In the genomic region with DNA sequence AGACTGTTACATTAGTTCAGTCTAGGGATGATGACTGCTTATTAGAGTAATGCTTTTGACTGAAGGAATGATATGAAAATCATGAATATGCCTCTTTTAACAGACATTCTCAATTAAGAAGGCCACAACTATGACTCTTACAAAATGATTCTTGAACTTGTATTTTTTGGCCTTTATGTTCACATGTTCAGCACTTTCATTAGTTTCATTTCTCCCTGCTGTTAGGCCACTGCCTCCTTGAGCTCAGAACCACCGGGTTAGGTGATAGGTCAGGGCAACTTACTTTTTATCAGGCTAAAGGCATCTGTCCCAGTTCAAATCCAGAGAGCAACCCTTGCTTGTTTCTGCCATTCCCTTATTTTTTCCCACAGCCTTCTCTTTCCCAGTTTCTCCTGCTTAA, we compare ENCODE assay signal across 26 cellular contexts.
DNase-seq lines count a peak whose midpoint lies in the region; ATAC-seq, FAIRE-seq and TF ChIP-seq lines count a peak whose summit lies in the region.
"Had no signal": no experiment of that assay in that cellular context is flagged by ENCODE, and none has a peak within 500 bp of the region (broad histone marks: within the 10 kb centered on the region; RNA-seq: fewer than 3 reads in every experiment).

No MANE protein-coding gene starts in this region.

- H3K27me3 Mint-ChIP-seq in HFFc6 (ENCODE audit: insufficient read depth) (no peaks in the 10 kb centered on the region), neural progenitor cell (ENCODE audit: insufficient read depth, low read depth) (no peaks in the 10 kb centered on the region)

- H3K4me3 Mint-ChIP-seq in HFFc6 (no peak overlapping the region), neural progenitor cell (no peak overlapping the region)
- H3K4me3 Mint-ChIP-seq: activated naive CD4-positive, alpha-beta T cell treated with anti-CD3 and anti-CD28 coated beads for 36 hours; activated T-cell treated with anti-CD3 and anti-CD28 coated beads, Interleukin-2, amount 50 U/mL, for 4 hours; CD4-positive, CD25-positive, alpha-beta regulatory T cell; endodermal cell had no signal

- TF ChIP-seq CTCF in A549 (IDR thresholded peaks at IDR 0.05), result no peak
- TF ChIP-seq CTCF in HFFc6 (IDR thresholded peaks at IDR 0.05), result no peak
- no peak for TF ChIP-seq CTCF in choroid plexus epithelial cell (conservative IDR thresholded peaks at IDR 0.05; ENCODE audit: low read depth, low read length)
- no peak for TF ChIP-seq CTCF in neural progenitor cell (IDR thresholded peaks at IDR 0.05)
- TF ChIP-seq CTCF in PC-3 (conservative IDR thresholded peaks at IDR 0.05; ENCODE audit: low read depth, low read length), result no peak

- CTCF ChIA-PET in A549 (lab: Yijun Ruan, JAX), result interaction anchor here (0.7 kb wide), 1 partner anchor 11 kb away, joined by 3 read pairs; no protein-coding TSS in a partner anchor
- CTCF ChIA-PET in PC-3 (lab: Charles Lee), result no interaction called here

- H3K4me1 Mint-ChIP-seq in HFFc6 (ENCODE audit: low read depth) (peaks cover 58% of the 10 kb centered on the region), neural progenitor cell (no peaks in the 10 kb centered on the region)
- H3K4me1 Mint-ChIP-seq: CD4-positive, CD25-positive, alpha-beta regulatory T cell had no signal

- no peaks in the 10 kb centered on the region for H3K9me2 ChIP-seq in PC-3 (replicated peaks; ENCODE audit: low read length)

- BruUV-seq in PC-3 (replicated peaks; lab: Mats Ljungman, UMichigan), result no TSS peak

- no peak for ATAC-seq in A549
- ATAC-seq in PC-3, result no peak
- no peak for ATAC-seq in GM18861 (IDR thresholded peaks at IDR 0.05; ENCODE audit: unreplicated experiment)
- ATAC-seq: activated T-cell treated with anti-CD3 and anti-CD28 coated beads, Interleukin-2, amount 50 U/mL, for 4 hours had no signal

- no peaks in the 10 kb centered on the region for H3K79me2 ChIP-seq in neural progenitor cell (ENCODE audit: low read depth)
- no peaks in the 10 kb centered on the region for H3K79me2 ChIP-seq in PC-3 (ENCODE audit: low read length)

- H3K9me3 Mint-ChIP-seq in HFFc6, result no peaks in the 10 kb centered on the region
- no peaks in the 10 kb centered on the region for H3K9me3 Mint-ChIP-seq in neural progenitor cell
- H3K9me3 Mint-ChIP-seq: activated naive CD4-positive, alpha-beta T cell treated with anti-CD3 and anti-CD28 coated beads for 36 hours; activated T-cell treated with anti-CD3 and anti-CD28 coated beads, Interleukin-2, amount 50 U/mL, for 4 hours; endodermal cell had no signal

- no peaks in the 10 kb centered on the region for H3K9me3 ChIP-seq in A549
- H3K9me3 ChIP-seq in neural progenitor cell (ENCODE audit: low read depth), result no peaks in the 10 kb centered on the region
- no peaks in the 10 kb centered on the region for H3K9me3 ChIP-seq in PC-3 (ENCODE audit: low read length)

- H3K4me1 ChIP-seq in A549, result peaks cover 30% of the 10 kb centered on the region
- H3K4me1 ChIP-seq in neural progenitor cell, result no peaks in the 10 kb centered on the region
- H3K4me1 ChIP-seq in PC-3 (ENCODE audit: insufficient read depth, low read length), result no peaks in the 10 kb centered on the region

- H3K4me2 ChIP-seq in A549 (no peak overlapping the region), neural progenitor cell (no peak overlapping the region), PC-3 (ENCODE audit: low read length) (no peak overlapping the region)
- H3K4me2 ChIP-seq: KMS-11 had no signal

- H3F3A ChIP-seq in neural progenitor cell (ENCODE audit: low read depth) (no peaks in the 10 kb centered on the region), PC-3 (ENCODE audit: low read length, unreplicated experiment) (no peaks in the 10 kb centered on the region)

- intact Hi-C loops in PC-3 (cut with micrococcal nuclease), result no loop called here

- H3K36me3 ChIP-seq in neural progenitor cell (no peaks in the 10 kb centered on the region), PC-3 (ENCODE audit: low read depth, low read length) (no peaks in the 10 kb centered on the region)

- no peak for TF ChIP-seq EP300 in A549 (IDR thresholded peaks at IDR 0.05)

- no peak for TF ChIP-seq RAD21 in A549 (conservative IDR thresholded peaks at IDR 0.05 in 1 of 2, IDR thresholded peaks at IDR 0.05 in 1 of 2)

- TF ChIP-seq POLR2A in A549 (IDR thresholded peaks at IDR 0.05; ENCODE audit: low read length), result no peak

- no peaks in the 10 kb centered on the region for H4K20me1 ChIP-seq in neural progenitor cell (ENCODE audit: low read depth)
- no peaks in the 10 kb centered on the region for H4K20me1 ChIP-seq in PC-3 (ENCODE audit: low read length)

- 72% methylated on average over 1 of the region's 1 CpG for WGBS in A549 (ENCODE audit: missing lambda C conversion rate)

- peak; percentile 13 for FAIRE-seq in A549 (lab: Jason Lieb, UNC)
- FAIRE-seq: GM12892, GM19239, TTC549, urothelium cell line had no signal

- POLR2A ChIA-PET in A549 (lab: Yijun Ruan, JAX), result no interaction called here
- POLR2A ChIA-PET in PC-3 (lab: Charles Lee; ENCODE audit: unreplicated experiment), result interaction anchor here (0.6 kb wide), 1 partner anchor 128 kb away, joined by 8 read pairs; no protein-coding TSS in a partner anchor

- no peak overlapping the region for H2AFZ ChIP-seq in neural progenitor cell (replicated peaks)
- no peak overlapping the region for H2AFZ ChIP-seq in PC-3 (ENCODE audit: low read length)

- peak overlapping the region; percentile 3 to 51; a peak in 3 of 6 replicates for H3K27ac ChIP-seq in A549
- no peak overlapping the region for H3K27ac ChIP-seq in neural progenitor cell
- H3K27ac ChIP-seq in PC-3 (ENCODE audit: low read length), result no peak overlapping the region
- H3K27ac ChIP-seq: KMS-11, RWPE1 had no signal

- peaks cover 6% of the 10 kb centered on the region; the same call in 1 of the 2 replicates for H3K36me3 Mint-ChIP-seq in HFFc6 (ENCODE audit: low read depth)
- no peaks in the 10 kb centered on the region for H3K36me3 Mint-ChIP-seq in neural progenitor cell
- H3K36me3 Mint-ChIP-seq: CD4-positive, CD25-positive, alpha-beta regulatory T cell had no signal

- no peak for DNase-seq in A549 (ENCODE audit: low read depth in 1 of 2, low spot score in 1 of 2)
- no peak for DNase-seq in HFFc6
- DNase-seq in choroid plexus epithelial cell (ENCODE audit: low read depth), result peak; percentile 38
- no peak for DNase-seq in neural progenitor cell (ENCODE audit: low spot score)
- no peak for DNase-seq in PC-3
- DNase-seq in HT-29 (ENCODE audit: low spot score), result no peak
- no peak for DNase-seq in mucosa of gallbladder (ENCODE audit: low spot score)
- DNase-seq: ACHN; activated CD8-positive, alpha-beta memory T cell treated with anti-CD3 and anti-CD28 coated beads for 24 hours; activated naive CD4-positive, alpha-beta T cell treated with anti-CD3 and anti-CD28 coated beads for 36 hours; activated T-cell treated with anti-CD3 and anti-CD28 coated beads, Interleukin-2, amount 50 U/mL, for 4 hours; CD4-positive, CD25-positive, alpha-beta regulatory T cell; cerebellar nuclear complex; DMS153; endodermal cell; GF-D8; GOT3; NCI-H187; NCI-H2227 treated with DMSO at 0.1 percent for 48 hours had no signal

- H3K27ac Mint-ChIP-seq in HFFc6, result peak overlapping the region; percentile 32
- H3K27ac Mint-ChIP-seq in neural progenitor cell, result peak overlapping the region; percentile 15
- H3K27ac Mint-ChIP-seq: activated naive CD4-positive, alpha-beta T cell treated with anti-CD3 and anti-CD28 coated beads for 36 hours; CD4-positive, CD25-positive, alpha-beta regulatory T cell; endodermal cell had no signal

- no peak overlapping the region for H3K4me3 ChIP-seq in A549
- no peak overlapping the region for H3K4me3 ChIP-seq in choroid plexus epithelial cell (ENCODE audit: low read depth, low read length)
- no peak overlapping the region for H3K4me3 ChIP-seq in neural progenitor cell
- no peak overlapping the region for H3K4me3 ChIP-seq in PC-3 (ENCODE audit: low read length)

- H3K9ac ChIP-seq in neural progenitor cell (no peak overlapping the region), PC-3 (ENCODE audit: low read length) (no peak overlapping the region)
- H3K9ac ChIP-seq: KMS-11 had no signal

- H3K27me3 ChIP-seq in neural progenitor cell (no peaks in the 10 kb centered on the region), PC-3 (ENCODE audit: low read length) (no peaks in the 10 kb centered on the region)

TF ChIP-seq in A549, 52 proteins besides CTCF, POLR2A, EP300 and RAD21:
- no peak for TF ChIP-seq ZNF302 (CRISPR knock-in tag; IDR thresholded peaks at IDR 0.05)
- TF ChIP-seq, protein P1, sequence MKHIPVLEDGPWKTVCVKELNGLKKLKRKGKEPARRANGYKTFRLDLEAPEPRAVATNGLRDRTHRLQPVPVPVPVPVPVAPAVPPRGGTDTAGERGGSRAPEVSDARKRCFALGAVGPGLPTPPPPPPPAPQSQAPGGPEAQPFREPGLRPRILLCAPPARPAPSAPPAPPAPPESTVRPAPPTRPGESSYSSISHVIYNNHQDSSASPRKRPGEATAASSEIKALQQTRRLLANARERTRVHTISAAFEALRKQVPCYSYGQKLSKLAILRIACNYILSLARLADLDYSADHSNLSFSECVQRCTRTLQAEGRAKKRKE (CRISPR knock-in tag; IDR thresholded peaks at IDR 0.05; ENCODE audit: low read depth), result no peak
- TF ChIP-seq, protein P2, sequence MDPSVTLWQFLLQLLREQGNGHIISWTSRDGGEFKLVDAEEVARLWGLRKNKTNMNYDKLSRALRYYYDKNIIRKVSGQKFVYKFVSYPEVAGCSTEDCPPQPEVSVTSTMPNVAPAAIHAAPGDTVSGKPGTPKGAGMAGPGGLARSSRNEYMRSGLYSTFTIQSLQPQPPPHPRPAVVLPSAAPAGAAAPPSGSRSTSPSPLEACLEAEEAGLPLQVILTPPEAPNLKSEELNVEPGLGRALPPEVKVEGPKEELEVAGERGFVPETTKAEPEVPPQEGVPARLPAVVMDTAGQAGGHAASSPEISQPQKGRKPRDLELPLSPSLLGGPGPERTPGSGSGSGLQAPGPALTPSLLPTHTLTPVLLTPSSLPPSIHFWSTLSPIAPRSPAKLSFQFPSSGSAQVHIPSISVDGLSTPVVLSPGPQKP (IDR thresholded peaks at IDR 0.05; ENCODE audit: low read depth, low read length), result no peak
- TF ChIP-seq KDM1A (IDR thresholded peaks at IDR 0.05; ENCODE audit: low read depth), result no peak
- TF ChIP-seq FOXS1 (CRISPR knock-in tag; IDR thresholded peaks at IDR 0.05), result no peak
- no peak for TF ChIP-seq RARB (CRISPR knock-in tag; IDR thresholded peaks at IDR 0.05)
- TF ChIP-seq MAFK (IDR thresholded peaks at IDR 0.05; ENCODE audit: partially characterized antibody), result no peak
- TF ChIP-seq CBX2 (IDR thresholded peaks at IDR 0.05; ENCODE audit: borderline replicate concordance, low read depth), result no peak
- no peak for TF ChIP-seq TP53 (CRISPR knock-in tag; IDR thresholded peaks at IDR 0.05)
- TF ChIP-seq GATA3 (IDR thresholded peaks at IDR 0.05; ENCODE audit: borderline replicate concordance), result no peak
- no peak for TF ChIP-seq FOSL2 (IDR thresholded peaks at IDR 0.05)
- no peak for TF ChIP-seq FOSL2 (CRISPR knock-in tag; IDR thresholded peaks at IDR 0.05)
- no peak for TF ChIP-seq KDM5A (IDR thresholded peaks at IDR 0.05)
- no peak for TF ChIP-seq NPAS2 (CRISPR knock-in tag; IDR thresholded peaks at IDR 0.05; ENCODE audit: borderline replicate concordance)

Comparison
In these comparisons a context has a peak if more than half of its experiments do, and no peak if none do; other contexts are left out.
1. H3K27ac ChIP-seq: peak in A549 (2 of 2); none in neural progenitor cell (single experiment) and PC-3 (single experiment).